Comparison of ENCODE assay signal across 20 cellular contexts in genomic region chr13:112959701-112960542, GRCh38. TPM values are rescaled to one million over a fixed set of nuclear protein-coding genes. Genes with fewer than 3 reads are reported as not detected.
DNase-seq lines count a peak whose midpoint lies in the region; ATAC-seq and TF ChIP-seq lines count a peak whose summit lies in the region.
"Had no signal": no experiment of that assay in that cellular context is flagged by ENCODE, and none has a peak within 500 bp of the region (broad histone marks: within the 10 kb centered on the region; RNA-seq: fewer than 3 reads in every experiment).

No MANE protein-coding gene starts in this region.

- H3K56ac ChIP-seq in mesendoderm (ENCODE audit: low read length): no peak overlapping the region

- WGBS in right cardiac atrium: 83% methylated on average over 30 of the region's 30 CpGs
- 71 to 80% (median 78%) methylated on average over 30 of the region's 30 CpGs for WGBS in psoas muscle, 3 donors
- WGBS in aorta, 2 donors: 87 to 91% methylated on average over 30 of the region's 30 CpGs
- no CpG with 5 or more reads among the region's 30 CpGs for WGBS in mesendoderm (ENCODE audit: extremely low coverage, insufficient coverage, low lambda C conversion rate)

- H3K27me3 ChIP-seq in right cardiac atrium (ENCODE audit: control insufficient read depth, insufficient read depth) (no peaks in the 10 kb centered on the region), psoas muscle (ENCODE audit: insufficient read depth in 3 of 3, low read length in 2 of 3) (peaks cover 0 to 48% (median 0%) of the 10 kb centered on the region in 3 donors), aorta (ENCODE audit: control insufficient read depth in 1 of 2, insufficient read depth in 2 of 2, low read length in 1 of 2) (no peaks in the 10 kb centered on the region), mesendoderm (ENCODE audit: insufficient read depth, low read length, poor library complexity) (no peaks in the 10 kb centered on the region), colonic mucosa (no peaks in the 10 kb centered on the region)

- no peaks in the 10 kb centered on the region for H3K79me2 ChIP-seq in mesendoderm (ENCODE audit: control insufficient read depth, insufficient read depth, low read length)

- H4K8ac ChIP-seq in mesendoderm (ENCODE audit: low read depth, low read length): no peak overlapping the region

- H2AK5ac ChIP-seq in mesendoderm (ENCODE audit: low read length): no peak overlapping the region

- no peak overlapping the region for H2BK5ac ChIP-seq in mesendoderm (ENCODE audit: low read length)

- H3K18ac ChIP-seq in mesendoderm (ENCODE audit: low read length): no peak overlapping the region

- H4K5ac ChIP-seq in mesendoderm (ENCODE audit: low read length): no peak overlapping the region

- no peak for ATAC-seq in right cardiac atrium
- ATAC-seq in psoas muscle: no peak
- no peak for ATAC-seq in aorta (ENCODE audit: low FRiP score)
- ATAC-seq: naive thymus-derived CD4-positive, alpha-beta T cell had no signal

- H3K9me3 ChIP-seq in right cardiac atrium (ENCODE audit: control insufficient read depth, low read length) (no peaks in the 10 kb centered on the region), psoas muscle (no peaks in the 10 kb centered on the region), aorta (ENCODE audit: control insufficient read depth, low read length) (no peaks in the 10 kb centered on the region), colonic mucosa (no peaks in the 10 kb centered on the region)
- H3K9me3 ChIP-seq: thoracic aorta had no signal

- H3K4me2 ChIP-seq in mesendoderm (ENCODE audit: low read length): no peak overlapping the region

- TF ChIP-seq CTCF in psoas muscle (IDR thresholded peaks at IDR 0.05) (no peak), colonic mucosa (IDR thresholded peaks at IDR 0.05) (no peak)

- H3K36me3 ChIP-seq in psoas muscle (ENCODE audit: insufficient read depth in 1 of 2, low read depth in 1 of 2) (no peaks in the 10 kb centered on the region), aorta (ENCODE audit: control insufficient read depth in 1 of 2, insufficient read depth in 2 of 2, low read length in 1 of 2) (no peaks in the 10 kb centered on the region), mesendoderm (ENCODE audit: control insufficient read depth, insufficient read depth, low read length) (no peaks in the 10 kb centered on the region), colonic mucosa (no peaks in the 10 kb centered on the region)
- H3K36me3 ChIP-seq: thoracic aorta had no signal

- no peak overlapping the region for H3K23ac ChIP-seq in mesendoderm (ENCODE audit: low read length)

- DNase-seq in activated effector memory CD4-positive, alpha-beta T cell treated with anti-CD3 and anti-CD28 coated beads, Interleukin-2, amount 50 U/mL, for 16 hours: peak; percentile 30
- DNase-seq in activated effector memory CD4-positive, alpha-beta T cell treated with Interleukin-2 at 50 U/mL for 16 hours: no peak
- peak in 1 of 3 donors; percentile 27 for DNase-seq in right cardiac atrium
- no peak for DNase-seq in psoas muscle
- peak; percentile 29 to 67 for DNase-seq in aorta
- no peak for DNase-seq in H4 (ENCODE audit: low spot score)
- no peak for DNase-seq in mesendoderm
- no peak for DNase-seq in colonic mucosa
- DNase-seq: activated CD4-positive, alpha-beta T cell treated with anti-CD3 and anti-CD28 coated beads, Interleukin-2, amount 50 U/mL, for 1 hour; activated gamma-delta T cell treated with Interleukin-2 at 50 U/mL for 16 hours; amniotic stem cell; GM23248; Kasumi-1; mammary epithelial cell; naive thymus-derived CD4-positive, alpha-beta T cell; NCI-H1105; NCI-H2107; NCI-H510A; RPMI8226 had no signal

- no peak overlapping the region for H2BK120ac ChIP-seq in mesendoderm (ENCODE audit: low read depth, low read length)

- H2BK15ac ChIP-seq in mesendoderm (replicated peaks; ENCODE audit: low read depth): no peak overlapping the region

- peak overlapping the region; percentile 59 for H3K27ac ChIP-seq in right cardiac atrium (ENCODE audit: low read length)
- H3K27ac ChIP-seq in psoas muscle: peak overlapping the region; percentile 66
- no peak overlapping the region for H3K27ac ChIP-seq in aorta (ENCODE audit: low read depth in 1 of 2, low read length in 2 of 2)
- no peak overlapping the region for H3K27ac ChIP-seq in mesendoderm (ENCODE audit: low read depth, low read length)
- no peak overlapping the region for H3K27ac ChIP-seq in colonic mucosa
- H3K27ac ChIP-seq: GM23248, thoracic aorta had no signal

- H3K4me3 ChIP-seq in right cardiac atrium (ENCODE audit: low read length) (no peak overlapping the region), psoas muscle (no peak overlapping the region), aorta (ENCODE audit: low read length in 2 of 2) (no peak overlapping the region), mesendoderm (ENCODE audit: low read length) (no peak overlapping the region), colonic mucosa (no peak overlapping the region)
- H3K4me3 ChIP-seq: GM23248, thoracic aorta had no signal

- no peaks in the 10 kb centered on the region for H3K79me1 ChIP-seq in mesendoderm (ENCODE audit: low read length)

- H3K4ac ChIP-seq in mesendoderm (ENCODE audit: low read depth, low read length): no peak overlapping the region

- H3K9ac ChIP-seq in mesendoderm (ENCODE audit: low read length) (no peak overlapping the region), colonic mucosa (ENCODE audit: low read depth in 2 of 2, low read length in 2 of 2) (no peak overlapping the region)
- H3K9ac ChIP-seq: GM23248 had no signal

- intact Hi-C loops in right cardiac atrium (cut with DNase I): loop anchor here in 1 of 4 donors (10.0 kb wide), 1 partner anchor 65 kb away; no protein-coding TSS in a partner anchor
- intact Hi-C loops in psoas muscle (cut with DNase I): no loop called here
- intact Hi-C loops in aorta (cut with DNase I): no loop called here
- intact Hi-C loops in colonic mucosa (cut with DNase I): no loop called here

- H3K4me1 ChIP-seq in right cardiac atrium (ENCODE audit: control insufficient read depth, insufficient read depth, low read length): peaks cover 2% of the 10 kb centered on the region
- no peaks in the 10 kb centered on the region for H3K4me1 ChIP-seq in psoas muscle
- H3K4me1 ChIP-seq in aorta (ENCODE audit: control insufficient read depth in 1 of 2, insufficient read depth in 2 of 2, low read length in 2 of 2): no peaks in the 10 kb centered on the region
- H3K4me1 ChIP-seq in mesendoderm (ENCODE audit: control insufficient read depth, low read depth, low read length): no peaks in the 10 kb centered on the region
- H3K4me1 ChIP-seq in colonic mucosa: no peaks in the 10 kb centered on the region

RNA-seq across cellular contexts. Expression of gene MCF2L, which starts 9.1 kb away (rescaled TPM):
- total RNA-seq in right cardiac atrium: 10 to 100 TPM; 18.0 to 47.5 (median 27.4) TPM
- polyA plus RNA-seq in right cardiac atrium: 33.2 TPM
- total RNA-seq in psoas muscle: 10 to 100 TPM; 14.3 to 40.5 (median 23.3) TPM
- polyA plus RNA-seq in psoas muscle: 10 to 100 TPM in 2 of 3 donors, 1 to 10 TPM in 1; 9.1 to 22.0 (median 18.7) TPM
- total RNA-seq in aorta: 10 to 100 TPM; 49.2 to 73.3 TPM
- 1 to 10 TPM; 3.2 to 6.0 TPM for polyA plus RNA-seq in aorta
- total RNA-seq in H4 (2014; rRNA removed; shearing (Covaris generic)): 4.5 and 13.1 TPM in 2 replicates
- polyA plus RNA-seq in mesendoderm (2013, experiment 1 of 2): 2.9 TPM
- polyA plus RNA-seq in mesendoderm (2013, experiment 2 of 2): 3.2 TPM
- total RNA-seq in colonic mucosa: 10 to 100 TPM; 45.0 to 88.3 TPM
- total RNA-seq: GM23248 had no signal
- polyA plus RNA-seq: GM23248 had no signal

Comparison
In these comparisons a context has a peak if more than half of its experiments do, and no peak if none do; other contexts are left out.
1. DNase-seq: peak in activated effector memory CD4-positive, alpha-beta T cell treated with anti-CD3 and anti-CD28 coated beads, Interleukin-2, amount 50 U/mL, for 16 hours (single experiment) and aorta (2 of 2); none in activated effector memory CD4-positive, alpha-beta T cell treated with Interleukin-2 at 50 U/mL for 16 hours (single experiment), psoas muscle (0 of 2), H4 (single experiment), mesendoderm (single experiment) and colonic mucosa (single experiment).
2. H3K27ac ChIP-seq: peak in right cardiac atrium (single experiment) and psoas muscle (single experiment); none in aorta (0 of 2), mesendoderm (single experiment) and colonic mucosa (single experiment).